In the genomic region with DNA sequence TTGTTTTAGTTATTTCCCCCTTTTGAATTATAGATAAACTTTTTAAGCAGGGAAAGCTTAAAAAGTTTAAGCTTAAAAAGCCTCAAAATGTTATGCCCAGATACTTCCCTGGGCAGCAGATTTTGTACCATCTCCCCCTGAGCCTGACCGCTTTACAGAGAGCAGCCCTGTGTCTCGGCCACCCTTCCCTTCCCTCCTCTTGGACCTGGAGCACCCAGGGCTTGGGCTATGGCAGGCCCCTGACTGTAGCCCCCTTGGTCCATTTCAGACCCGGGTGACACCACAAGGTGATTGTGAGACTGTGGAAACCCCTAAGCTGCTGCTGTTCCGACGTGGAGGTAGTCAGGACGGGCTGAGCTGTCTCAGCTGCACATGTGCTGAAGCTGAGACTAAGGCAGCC, we compare ENCODE assay signal across 22 cellular contexts.
"Had no signal": no experiment of that assay in that cellular context is flagged by ENCODE, and none has a peak within 500 bp of the region (broad histone marks: within the 10 kb centered on the region; RNA-seq: fewer than 3 reads in every experiment).

No MANE protein-coding gene starts in this region.

- H3K4me1 ChIP-seq: ascending aorta had no signal

- H3K36me3 ChIP-seq: ascending aorta, cardiac muscle cell had no signal

- DNase-seq: activated CD4-positive, alpha-beta T cell treated with anti-CD3 and anti-CD28 coated beads, Interleukin-2, amount 10 ng/mL, durations not matched to agents 24 days and 14 days; activated CD4-positive, alpha-beta T cell treated with anti-CD3 and anti-CD28 coated beads, Interleukin-2, amount 50 U/mL, for 48 hours; activated CD8-positive, alpha-beta T cell treated with anti-CD3 and anti-CD28 coated beads, Interleukin-2, amount 10 ng/mL, durations not matched to agents 7 days and 5 days; activated gamma-delta T cell; activated naive CD4-positive, alpha-beta T cell treated with Interleukin-2 at 50 U/mL for 16 hours; activated naive CD8-positive, alpha-beta T cell treated with anti-CD3 and anti-CD28 coated beads, Interleukin-2, amount 10 ng/mL, durations not matched to agents 7 days and 5 days; activated T-cell treated with anti-CD3 and anti-CD28 coated beads, Interleukin-2, amount 50 U/mL, for 24 hours; amygdala; Karpas-422; NCI-H1105; NCI-H1417 treated with DMSO at 0.1 percent for 48 hours; NCI-H2029; NCI-H345; OCI-M1; Right ventricle myocardium superior; SW 1271; T-helper 1 cell; T-helper 2 cell; T-helper 9 cell had no signal

- H3K4me3 ChIP-seq: ascending aorta, cardiac muscle cell, K562 had no signal

- H3K27ac ChIP-seq: ascending aorta, cardiac muscle cell had no signal

- H3K9me3 ChIP-seq: ascending aorta had no signal

- H3K27me3 ChIP-seq: ascending aorta, cardiac muscle cell had no signal

- FAIRE-seq: K562 had no signal

- ATAC-seq: activated CD8-positive, alpha-beta T cell treated with anti-CD3 and anti-CD28 coated beads, Interleukin-2, amount 10 ng/mL, durations not matched to agents 7 days and 5 days; K562 had no signal
